In the genomic region with DNA sequence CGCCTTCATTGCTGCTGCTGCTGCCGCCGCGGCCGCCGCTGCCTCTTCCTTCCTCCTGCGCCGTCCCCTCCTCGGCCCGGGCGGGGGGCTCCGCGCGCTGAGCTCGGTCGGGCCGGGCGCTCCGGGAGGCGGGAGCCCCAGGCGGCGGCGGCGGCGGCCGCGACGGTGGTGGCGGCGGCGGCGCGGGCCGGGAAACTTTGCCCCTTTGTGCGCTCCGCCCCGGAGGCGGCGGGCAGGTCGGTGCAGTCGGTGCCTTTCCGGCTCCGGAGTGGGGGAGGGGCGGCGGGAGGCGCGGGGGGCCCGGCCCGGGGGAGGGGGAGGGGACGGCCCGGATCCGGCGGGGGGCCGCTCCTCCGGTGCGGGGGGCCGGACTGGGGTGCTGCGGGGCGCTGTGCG, we compare ENCODE assay signal across 8 cellular contexts. TPM values are rescaled to one million over a fixed set of nuclear protein-coding genes. Genes with fewer than 3 reads are reported as not detected.
A peak's percentile ranks its signal among the peaks of the same experiment; 100 is the strongest.
DNase-seq lines count a peak whose midpoint lies in the region; ATAC-seq and TF ChIP-seq lines count a peak whose summit lies in the region.

No MANE protein-coding gene starts in this region.

- H3K9me3 ChIP-seq in esophagus muscularis mucosa (no peaks in the 10 kb centered on the region), prostate gland (no peaks in the 10 kb centered on the region)

- H3K4me3 ChIP-seq in esophagus muscularis mucosa (peak overlapping the region; percentile 59 to 76 (median 66)), prostate gland (peak overlapping the region; percentile 51 to 66)

- H3K4me3 Mint-ChIP-seq in activated CD4-positive, alpha-beta memory T cell treated with anti-CD3 and anti-CD28 coated beads, Interleukin-2, amount 10 ng/mL, durations not matched to agents 7 days and 5 days = no peak overlapping the region

- H3K27me3 ChIP-seq in esophagus muscularis mucosa (peaks cover 0 to 4% (median 0%) of the 10 kb centered on the region in 4 donors), prostate gland (replicated peaks; ENCODE audit: insufficient read depth) (no peaks in the 10 kb centered on the region)

- peak; percentile 76 for DNase-seq in COLO668 (lab: John Stamatoyannopoulos, UW; ENCODE audit: unreplicated experiment)
- DNase-seq in HuH-7.5 (ENCODE audit: low spot score) = peak; percentile 77
- DNase-seq in activated CD4-positive, alpha-beta memory T cell treated with anti-CD3 and anti-CD28 coated beads, Interleukin-2, amount 10 ng/mL, durations not matched to agents 7 days and 5 days = peak; percentile 67
- no peak for DNase-seq in esophagus muscularis mucosa (ENCODE audit: extremely low spot score)
- DNase-seq in prostate gland (ENCODE audit: low spot score) = peak; percentile 47
- no peak for DNase-seq in globus pallidus (ENCODE audit: low spot score)
- no peak for DNase-seq in occipital lobe (lab: John Stamatoyannopoulos, UW)

- ATAC-seq in GM19328 (IDR thresholded peaks at IDR 0.05; ENCODE audit: unreplicated experiment) = peak; percentile 25

- peaks cover 0 to 4% (median 0%) of the 10 kb centered on the region in 4 donors for H3K36me3 ChIP-seq in esophagus muscularis mucosa
- H3K36me3 ChIP-seq in prostate gland = no peaks in the 10 kb centered on the region

- TF ChIP-seq EP300 in esophagus muscularis mucosa (IDR thresholded peaks at IDR 0.05) = no peak

- peaks cover 68% of the 10 kb centered on the region for H3K4me1 Mint-ChIP-seq in activated CD4-positive, alpha-beta memory T cell treated with anti-CD3 and anti-CD28 coated beads, Interleukin-2, amount 10 ng/mL, durations not matched to agents 7 days and 5 days

- intact Hi-C loops in esophagus muscularis mucosa (cut with DNase I) = loop anchor here (5.0 to 10.0 kb wide), 2 partner anchors 58 to 160 kb away; partner anchors contain the start of genes DGUOK and STAMBP
- intact Hi-C loops in prostate gland (cut with DNase I) = loop anchor here (5.0 kb wide), 3 partner anchors 43 to 148 kb away; partner anchors contain the start of gene DGUOK

- peaks cover 19% of the 10 kb centered on the region for H3K27me3 Mint-ChIP-seq in activated CD4-positive, alpha-beta memory T cell treated with anti-CD3 and anti-CD28 coated beads, Interleukin-2, amount 10 ng/mL, durations not matched to agents 7 days and 5 days

- TF ChIP-seq POLR2A in esophagus muscularis mucosa (IDR thresholded peaks at IDR 0.05; ENCODE audit: low read depth) (no peak), prostate gland (IDR thresholded peaks at IDR 0.05) (no peak)

- H3K27ac ChIP-seq in esophagus muscularis mucosa (replicated peaks in 1 of 4) (peak overlapping the region in 3 of 4 donors; percentile 64 to 71 (median 65)), prostate gland (peak overlapping the region; percentile 95 to 97)

- no peak overlapping the region for H3K27ac Mint-ChIP-seq in activated CD4-positive, alpha-beta memory T cell treated with anti-CD3 and anti-CD28 coated beads, Interleukin-2, amount 10 ng/mL, durations not matched to agents 7 days and 5 days

- no peaks in the 10 kb centered on the region for H3K9me3 Mint-ChIP-seq in activated CD4-positive, alpha-beta memory T cell treated with anti-CD3 and anti-CD28 coated beads, Interleukin-2, amount 10 ng/mL, durations not matched to agents 7 days and 5 days

- POLR2A ChIA-PET in activated CD4-positive, alpha-beta memory T cell treated with anti-CD3 and anti-CD28 coated beads, Interleukin-2, amount 10 ng/mL, durations not matched to agents 7 days and 5 days (lab: Charles Lee) = interaction anchor here (0.9 to 3.6 kb wide), 2 partner anchors 54 to 58 kb away, joined by 3 to 18 read pairs; partner anchors contain the start of gene DGUOK

- 1% methylated on average over 20 of the region's 60 CpGs for WGBS in esophagus muscularis mucosa
- WGBS in prostate gland = 0% methylated on average over 4 of the region's 60 CpGs

- CTCF ChIA-PET in activated CD4-positive, alpha-beta memory T cell treated with anti-CD3 and anti-CD28 coated beads, Interleukin-2, amount 10 ng/mL, durations not matched to agents 7 days and 5 days (lab: Charles Lee) = no interaction called here

- TF ChIP-seq CTCF in esophagus muscularis mucosa (IDR thresholded peaks at IDR 0.05) (no peak), prostate gland (IDR thresholded peaks at IDR 0.05) (no peak)

- H3K4me1 ChIP-seq in esophagus muscularis mucosa (peaks cover 60 to 67% (median 65%) of the 10 kb centered on the region in 4 donors), prostate gland (replicated peaks) (peaks cover 25% of the 10 kb centered on the region)

- peaks cover 33% of the 10 kb centered on the region for H3K36me3 Mint-ChIP-seq in activated CD4-positive, alpha-beta memory T cell treated with anti-CD3 and anti-CD28 coated beads, Interleukin-2, amount 10 ng/mL, durations not matched to agents 7 days and 5 days (ENCODE audit: low read depth)

RNA-seq across cellular contexts. Expression of gene TET3, which starts 0.2 kb away (rescaled TPM):
- 10 to 100 TPM; 10.1 to 10.7 TPM for total RNA-seq in activated CD4-positive, alpha-beta memory T cell treated with anti-CD3 and anti-CD28 coated beads, Interleukin-2, amount 10 ng/mL, durations not matched to agents 7 days and 5 days
- total RNA-seq in esophagus muscularis mucosa (1 to 10 TPM; 5.4 to 6.7 (median 6.1) TPM), prostate gland (10 to 100 TPM; 12.8 to 13.8 TPM), occipital lobe (20.9 TPM)

RNA-seq across cellular contexts. Expression of gene DGUOK, which starts 58.2 kb away (rescaled TPM):
- 10 to 100 TPM; 75.6 to 76.3 TPM for total RNA-seq in activated CD4-positive, alpha-beta memory T cell treated with anti-CD3 and anti-CD28 coated beads, Interleukin-2, amount 10 ng/mL, durations not matched to agents 7 days and 5 days
- 10 to 100 TPM; 31.6 to 50.7 (median 36.6) TPM for total RNA-seq in esophagus muscularis mucosa
- total RNA-seq in prostate gland = 100 to 1,000 TPM in 1 of 2 donors, 10 to 100 TPM in 1; 77.4 to 107 TPM
- total RNA-seq in occipital lobe = 45.7 TPM

Comparison
In these comparisons a context has a peak if more than half of its experiments do, and no peak if none do; other contexts are left out.
1. DNase-seq: peak in COLO668 (single experiment), HuH-7.5 (single experiment), activated CD4-positive, alpha-beta memory T cell treated with anti-CD3 and anti-CD28 coated beads, Interleukin-2, amount 10 ng/mL, durations not matched to agents 7 days and 5 days (single experiment) and prostate gland (single experiment); none in esophagus muscularis mucosa (single experiment), globus pallidus (single experiment) and occipital lobe (single experiment).